16 cellular contexts compared by ENCODE assay signal in genomic region chr3:71530903-71531535, GRCh38. TPM values are rescaled to one million over a fixed set of nuclear protein-coding genes. Genes with fewer than 3 reads are reported as not detected.
DNase-seq lines count a peak whose midpoint lies in the region; ATAC-seq and TF ChIP-seq lines count a peak whose summit lies in the region.
"Had no signal": no experiment of that assay in that cellular context is flagged by ENCODE, and none has a peak within 500 bp of the region (broad histone marks: within the 10 kb centered on the region; RNA-seq: fewer than 3 reads in every experiment).

No MANE protein-coding gene starts in this region.

- no peaks in the 10 kb centered on the region for H3K9me3 Mint-ChIP-seq in dendritic cell treated with granulocyte-macrophage colony-stimulating factor and Interleukin-4, amounts not matched to agents 40 ng/mL and 50 ng/mL, for 4 days
- no peaks in the 10 kb centered on the region for H3K9me3 Mint-ChIP-seq in nephron progenitor cell
- H3K9me3 Mint-ChIP-seq in activated naive CD4-positive, alpha-beta T cell treated with anti-CD3 and anti-CD28 coated beads for 36 hours: no peaks in the 10 kb centered on the region
- H3K9me3 Mint-ChIP-seq: activated CD4-positive, alpha-beta memory T cell treated with anti-CD3 and anti-CD28 coated beads for 36 hours; activated T-cell treated with anti-CD3 and anti-CD28 coated beads, Interleukin-2, amount 50 U/mL, for 72 hours had no signal

- peak overlapping the region; percentile 76 for H3K27ac ChIP-seq in Karpas-422 (ENCODE audit: low read length)
- H3K27ac ChIP-seq: testis had no signal

- peak; percentile 25 for DNase-seq in ELF-1 (ENCODE audit: low read depth, low spot score)
- DNase-seq in Karpas-422: no peak
- peak; percentile 28 for DNase-seq in nephron progenitor cell
- DNase-seq in activated naive CD4-positive, alpha-beta T cell treated with anti-CD3 and anti-CD28 coated beads for 36 hours: no peak
- DNase-seq in DMS153 (lab: John Stamatoyannopoulos, UW): no peak
- DNase-seq: activated CD4-positive, alpha-beta memory T cell treated with anti-CD3 and anti-CD28 coated beads for 36 hours; activated naive CD8-positive, alpha-beta T cell treated with anti-CD3 and anti-CD28 coated beads, Interleukin-2, amount 10 ng/mL, durations not matched to agents 7 days and 5 days; activated T-cell treated with anti-CD3 and anti-CD28 coated beads, Interleukin-2, amount 50 U/mL, for 72 hours; foreskin fibroblast; NCI-H146; NCI-H526 treated with DMSO at 0.1 percent for 48 hours; stimulated activated CD4-positive, alpha-beta T cell treated with anti-CD3 and anti-CD28 coated beads, Interleukin-2, amount 100 ng/mL, for 48 hours; testis had no signal

- no peaks in the 10 kb centered on the region for H3K9me2 ChIP-seq in Karpas-422 (replicated peaks; ENCODE audit: insufficient read depth, low read length)

- H2AFZ ChIP-seq in Karpas-422 (ENCODE audit: low read length): no peak overlapping the region

- H3K27me3 Mint-ChIP-seq in dendritic cell treated with granulocyte-macrophage colony-stimulating factor and Interleukin-4, amounts not matched to agents 40 ng/mL and 50 ng/mL, for 4 days: no peaks in the 10 kb centered on the region
- peaks cover 4% of the 10 kb centered on the region for H3K27me3 Mint-ChIP-seq in nephron progenitor cell (ENCODE audit: low read depth, poor library complexity)
- H3K27me3 Mint-ChIP-seq in activated naive CD4-positive, alpha-beta T cell treated with anti-CD3 and anti-CD28 coated beads for 36 hours (ENCODE audit: low read depth): no peaks in the 10 kb centered on the region
- H3K27me3 Mint-ChIP-seq: activated CD4-positive, alpha-beta memory T cell treated with anti-CD3 and anti-CD28 coated beads for 36 hours; activated naive CD8-positive, alpha-beta T cell treated with anti-CD3 and anti-CD28 coated beads, Interleukin-2, amount 10 ng/mL, durations not matched to agents 7 days and 5 days had no signal

- H3K4me1 ChIP-seq in Karpas-422 (ENCODE audit: low read length): peaks cover 75% of the 10 kb centered on the region
- H3K4me1 ChIP-seq: testis had no signal

- TF ChIP-seq CTCF in nephron progenitor cell (IDR thresholded peaks at IDR 0.05): no peak

- intact Hi-C loops in dendritic cell treated with granulocyte-macrophage colony-stimulating factor and Interleukin-4, amounts not matched to agents 40 ng/mL and 50 ng/mL, for 4 days (cut with micrococcal nuclease): no loop called here
- intact Hi-C loops in activated naive CD4-positive, alpha-beta T cell treated with anti-CD3 and anti-CD28 coated beads for 36 hours (cut with micrococcal nuclease): no loop called here

- H3K9ac ChIP-seq in Karpas-422 (ENCODE audit: low read length): peak overlapping the region; percentile 35

- H3K4me1 Mint-ChIP-seq in dendritic cell treated with granulocyte-macrophage colony-stimulating factor and Interleukin-4, amounts not matched to agents 40 ng/mL and 50 ng/mL, for 4 days (ENCODE audit: low read depth): peaks cover 63% of the 10 kb centered on the region
- H3K4me1 Mint-ChIP-seq in nephron progenitor cell: peaks cover 65% of the 10 kb centered on the region
- H3K4me1 Mint-ChIP-seq in activated naive CD4-positive, alpha-beta T cell treated with anti-CD3 and anti-CD28 coated beads for 36 hours (ENCODE audit: low read depth): peaks cover 25% of the 10 kb centered on the region

- H3K4me3 ChIP-seq in Karpas-422 (ENCODE audit: low read length): peak overlapping the region; percentile 10; the same call in 1 of the 2 replicates
- H3K4me3 ChIP-seq: testis had no signal

- H3K4me2 ChIP-seq in Karpas-422 (ENCODE audit: low read depth, low read length, poor library complexity, severe bottlenecking): peak overlapping the region; percentile 38

- H3K9me3 ChIP-seq in Karpas-422 (ENCODE audit: low read length): no peaks in the 10 kb centered on the region
- H3K9me3 ChIP-seq: testis had no signal

- H3K36me3 Mint-ChIP-seq in dendritic cell treated with granulocyte-macrophage colony-stimulating factor and Interleukin-4, amounts not matched to agents 40 ng/mL and 50 ng/mL, for 4 days (ENCODE audit: low read depth): no peaks in the 10 kb centered on the region
- H3K36me3 Mint-ChIP-seq in nephron progenitor cell (ENCODE audit: low read depth): peaks cover 42% of the 10 kb centered on the region
- H3K36me3 Mint-ChIP-seq in activated naive CD4-positive, alpha-beta T cell treated with anti-CD3 and anti-CD28 coated beads for 36 hours (ENCODE audit: low read depth): peaks cover 2% of the 10 kb centered on the region
- H3K36me3 Mint-ChIP-seq: activated CD4-positive, alpha-beta memory T cell treated with anti-CD3 and anti-CD28 coated beads for 36 hours had no signal

- H4K20me1 ChIP-seq in Karpas-422 (ENCODE audit: insufficient read depth, low read depth, low read length): no peaks in the 10 kb centered on the region

- no peak overlapping the region for H3K4me3 Mint-ChIP-seq in dendritic cell treated with granulocyte-macrophage colony-stimulating factor and Interleukin-4, amounts not matched to agents 40 ng/mL and 50 ng/mL, for 4 days
- no peak overlapping the region for H3K4me3 Mint-ChIP-seq in nephron progenitor cell
- no peak overlapping the region for H3K4me3 Mint-ChIP-seq in activated naive CD4-positive, alpha-beta T cell treated with anti-CD3 and anti-CD28 coated beads for 36 hours
- H3K4me3 Mint-ChIP-seq: activated CD4-positive, alpha-beta memory T cell treated with anti-CD3 and anti-CD28 coated beads for 36 hours; activated naive CD8-positive, alpha-beta T cell treated with anti-CD3 and anti-CD28 coated beads, Interleukin-2, amount 10 ng/mL, durations not matched to agents 7 days and 5 days; activated T-cell treated with anti-CD3 and anti-CD28 coated beads, Interleukin-2, amount 50 U/mL, for 72 hours had no signal

- ATAC-seq in GM19324 (IDR thresholded peaks at IDR 0.05; ENCODE audit: low FRiP score, unreplicated experiment): no peak
- ATAC-seq: activated T-cell treated with anti-CD3 and anti-CD28 coated beads, Interleukin-2, amount 50 U/mL, for 72 hours; Panc1 had no signal

- H3K36me3 ChIP-seq in Karpas-422 (ENCODE audit: insufficient read depth, low read length): 0 out of 2 replicates have a peak, but pooled peaks cover 15% of the 10 kb centered on the region

- H3K27ac Mint-ChIP-seq in dendritic cell treated with granulocyte-macrophage colony-stimulating factor and Interleukin-4, amounts not matched to agents 40 ng/mL and 50 ng/mL, for 4 days: peak overlapping the region; percentile 18
- H3K27ac Mint-ChIP-seq in nephron progenitor cell: peak overlapping the region; percentile 66
- no peak overlapping the region for H3K27ac Mint-ChIP-seq in activated naive CD4-positive, alpha-beta T cell treated with anti-CD3 and anti-CD28 coated beads for 36 hours
- H3K27ac Mint-ChIP-seq: activated CD4-positive, alpha-beta memory T cell treated with anti-CD3 and anti-CD28 coated beads for 36 hours; activated naive CD8-positive, alpha-beta T cell treated with anti-CD3 and anti-CD28 coated beads, Interleukin-2, amount 10 ng/mL, durations not matched to agents 7 days and 5 days; activated T-cell treated with anti-CD3 and anti-CD28 coated beads, Interleukin-2, amount 50 U/mL, for 72 hours had no signal

- H3K79me2 ChIP-seq in Karpas-422 (ENCODE audit: low read length): peaks cover 100% of the 10 kb centered on the region

- CTCF ChIA-PET in activated naive CD4-positive, alpha-beta T cell treated with anti-CD3 and anti-CD28 coated beads for 36 hours (lab: Charles Lee): no interaction called here

- no peaks in the 10 kb centered on the region for H3K27me3 ChIP-seq in Karpas-422 (ENCODE audit: low read length)
- H3K27me3 ChIP-seq: testis had no signal

RNA-seq across cellular contexts. Expression of gene FOXP1, which starts 52.5 kb away (rescaled TPM):
- 202 and 334 TPM in 2 replicates for total RNA-seq in Karpas-422 (2014; rRNA removed; shearing (Covaris generic); ENCODE audit: low replicate concordance)
- total RNA-seq in activated naive CD4-positive, alpha-beta T cell treated with anti-CD3 and anti-CD28 coated beads for 36 hours: 10 to 100 TPM; 95.2 to 97.4 TPM

Comparison
In these comparisons a context has a peak if more than half of its experiments do, and no peak if none do; other contexts are left out.
1. DNase-seq: peak in ELF-1 (single experiment) and nephron progenitor cell (single experiment); none in Karpas-422 (single experiment), activated naive CD4-positive, alpha-beta T cell treated with anti-CD3 and anti-CD28 coated beads for 36 hours (single experiment) and DMS153 (single experiment).